1 cellular context compared by ENCODE assay signal in the genomic region with DNA sequence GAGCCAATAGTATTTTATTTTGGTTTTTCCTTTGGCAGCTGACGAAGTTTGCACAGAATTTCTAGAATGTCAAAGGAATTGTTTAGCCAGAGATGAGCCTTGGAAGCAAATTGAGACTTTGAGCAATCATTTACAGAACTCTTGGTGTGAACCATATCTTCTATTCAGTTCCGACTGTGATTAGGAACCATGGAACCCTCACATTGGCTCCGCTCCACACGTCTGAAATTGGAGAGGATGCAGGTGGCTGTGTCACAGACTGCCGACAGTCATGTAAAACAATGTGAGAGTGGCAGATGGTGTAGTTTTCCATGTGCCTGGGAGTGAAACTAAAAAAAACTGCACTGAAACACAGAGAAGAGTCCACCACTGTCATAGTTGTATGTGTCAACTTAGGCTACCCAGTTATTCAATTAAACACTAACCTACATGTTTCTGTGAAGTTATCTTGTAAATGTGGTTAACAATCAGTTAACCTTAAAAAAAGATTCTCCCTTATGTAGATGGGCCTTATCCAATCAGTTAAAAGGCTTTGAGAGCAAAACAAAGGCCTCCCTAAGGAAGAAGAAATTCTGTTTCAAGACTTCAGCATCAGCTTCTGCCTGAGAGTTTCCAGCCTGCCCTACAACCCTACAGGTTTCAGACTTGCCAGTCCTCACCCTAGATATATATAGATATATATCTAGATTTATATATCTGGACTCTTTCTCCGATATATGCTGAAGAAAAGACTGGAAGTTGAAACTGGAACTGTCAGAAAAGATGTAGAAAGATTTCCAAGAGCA.
TF ChIP-seq lines count a peak whose summit lies in the region.

No MANE protein-coding gene starts in this region.

TF ChIP-seq in endothelial cell of umbilical vein, 7 proteins besides CTCF, POLR2A, EP300 and RAD21 (continued from another document):
- TF ChIP-seq FOS (IDR thresholded peaks at IDR 0.05; ENCODE audit: borderline replicate concordance, insufficient read depth, low read length) = no peak
- TF ChIP-seq GATA2 (IDR thresholded peaks at IDR 0.05; ENCODE audit: insufficient read depth, insufficient read length, low read depth, low read length) = no peak
- no peak for TF ChIP-seq POLR2AphosphoS5 (IDR thresholded peaks at IDR 0.05; ENCODE audit: insufficient read depth, low read depth, low read length)
- TF ChIP-seq EZH2 (IDR thresholded peaks at IDR 0.05; ENCODE audit: borderline replicate concordance, low read depth, low read length, severe bottlenecking) = no peak
